Comparison of ENCODE assay signal across 9 cellular contexts in the genomic region with DNA sequence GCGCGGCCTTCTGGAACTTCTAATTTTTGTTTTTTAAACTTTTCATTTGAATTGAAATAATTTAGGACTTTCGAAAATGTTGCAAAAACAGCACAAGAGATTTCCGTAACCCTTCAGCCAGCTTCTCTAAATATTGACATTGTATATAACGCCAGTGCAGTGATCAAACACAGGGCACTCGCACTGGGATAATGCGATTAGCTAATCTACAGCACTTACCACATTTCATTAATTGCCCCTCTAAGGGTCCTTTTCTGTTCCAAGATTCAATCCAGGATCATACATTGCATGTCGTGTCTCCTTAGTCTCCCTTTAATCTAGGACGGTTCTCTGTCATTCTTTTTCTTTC. TPM values are rescaled to one million over a fixed set of nuclear protein-coding genes. Genes with fewer than 3 reads are reported as not detected.
A peak's percentile ranks its signal among the peaks of the same experiment; 100 is the strongest.
DNase-seq lines count a peak whose midpoint lies in the region; ATAC-seq and TF ChIP-seq lines count a peak whose summit lies in the region.
"Had no signal": no experiment of that assay in that cellular context is flagged by ENCODE, and none has a peak within 500 bp of the region (broad histone marks: within the 10 kb centered on the region; RNA-seq: fewer than 3 reads in every experiment).

No MANE protein-coding gene starts in this region.

- peak overlapping the region; percentile 82 for H3K4me3 ChIP-seq in hepatocyte

- TF ChIP-seq CTCF in hepatocyte (IDR thresholded peaks at IDR 0.05; ENCODE audit: poor library complexity): no peak

- peaks cover 11% of the 10 kb centered on the region for H3K4me1 ChIP-seq in hepatocyte (ENCODE audit: insufficient read depth)

- H3K9me3 Mint-ChIP-seq in stimulated activated memory B cell treated with anti-CD40 and anti-IgM and Interleukin-4, amounts not matched to agents 10 μg/mL and 1 μg/mL and 100 μg/mL, for 72 hours: no peaks in the 10 kb centered on the region

- H3K4me1 Mint-ChIP-seq in T-helper 17 cell: peaks cover 10% of the 10 kb centered on the region
- H3K4me1 Mint-ChIP-seq in stimulated activated memory B cell treated with anti-CD40 and anti-IgM and Interleukin-4, amounts not matched to agents 10 μg/mL and 1 μg/mL and 100 μg/mL, for 72 hours: peaks cover 28% of the 10 kb centered on the region

- H3K9me3 ChIP-seq in T-helper 17 cell (ENCODE audit: control insufficient read depth, low read length, poor library complexity, severe bottlenecking) (no peaks in the 10 kb centered on the region), hepatocyte (ENCODE audit: low read depth) (no peaks in the 10 kb centered on the region)

- 25% methylated on average over 9 of the region's 9 CpGs for WGBS in hepatocyte (ENCODE audit: low lambda C conversion rate, missing lambda C conversion rate)

- H2AFZ ChIP-seq in hepatocyte: peak overlapping the region; percentile 98

- peaks cover 16% of the 10 kb centered on the region for H3K27me3 Mint-ChIP-seq in T-helper 17 cell
- H3K27me3 Mint-ChIP-seq in stimulated activated memory B cell treated with anti-CD40 and anti-IgM and Interleukin-4, amounts not matched to agents 10 μg/mL and 1 μg/mL and 100 μg/mL, for 72 hours: peaks cover 21% of the 10 kb centered on the region

- H3K79me2 ChIP-seq in hepatocyte: peaks cover 10% of the 10 kb centered on the region

- H4K20me1 ChIP-seq in hepatocyte (ENCODE audit: insufficient read depth, poor library complexity, severe bottlenecking): no peaks in the 10 kb centered on the region

- no peaks in the 10 kb centered on the region for H3K9me2 ChIP-seq in hepatocyte (replicated peaks; ENCODE audit: insufficient read depth)

- no peak overlapping the region for H3K27ac Mint-ChIP-seq in T-helper 17 cell
- peak overlapping the region; percentile 65 for H3K27ac Mint-ChIP-seq in stimulated activated memory B cell treated with anti-CD40 and anti-IgM and Interleukin-4, amounts not matched to agents 10 μg/mL and 1 μg/mL and 100 μg/mL, for 72 hours

- peak overlapping the region; percentile 81 for H3K4me3 Mint-ChIP-seq in T-helper 17 cell
- peak overlapping the region; percentile 68 for H3K4me3 Mint-ChIP-seq in stimulated activated memory B cell treated with anti-CD40 and anti-IgM and Interleukin-4, amounts not matched to agents 10 μg/mL and 1 μg/mL and 100 μg/mL, for 72 hours

- DNase-seq in NCI-H2029 (lab: John Stamatoyannopoulos, UW): peak; percentile 50
- DNase-seq in NCI-H2029 treated with DMSO at 0.1 percent for 48 hours (lab: John Stamatoyannopoulos, UW): no peak
- DNase-seq in T-helper 17 cell: no peak
- no peak for DNase-seq in hepatocyte (ENCODE audit: low spot score)
- no peak for DNase-seq in nucleus accumbens (lab: John Stamatoyannopoulos, UW)
- DNase-seq in HUDEP-2 (lab: John Stamatoyannopoulos, UW; ENCODE audit: unreplicated experiment in 76 of 76): no peak
- DNase-seq in AG08395 (ENCODE audit: low spot score): no peak

- no peak for ATAC-seq in T-helper 17 cell
- no peak for ATAC-seq in stimulated activated memory B cell treated with anti-CD40 and anti-IgM and Interleukin-4, amounts not matched to agents 10 μg/mL and 1 μg/mL and 100 μg/mL, for 72 hours

- H3K36me3 ChIP-seq in hepatocyte (replicated peaks; ENCODE audit: insufficient read depth, low read depth): no peaks in the 10 kb centered on the region
- H3K36me3 ChIP-seq: BLaER1 had no signal

- H3K36me3 Mint-ChIP-seq in T-helper 17 cell (ENCODE audit: low read depth): peaks cover 7% of the 10 kb centered on the region
- H3K36me3 Mint-ChIP-seq in stimulated activated memory B cell treated with anti-CD40 and anti-IgM and Interleukin-4, amounts not matched to agents 10 μg/mL and 1 μg/mL and 100 μg/mL, for 72 hours: peaks cover 39% of the 10 kb centered on the region

- H3K27ac ChIP-seq in hepatocyte: peak overlapping the region; percentile 91
- H3K27ac ChIP-seq: BLaER1 had no signal

- peak overlapping the region; percentile 92 for H3K4me2 ChIP-seq in hepatocyte

- no peaks in the 10 kb centered on the region for H3K27me3 ChIP-seq in hepatocyte

RNA-seq across cellular contexts. Expression of a gene that starts 0.3 kb away (rescaled TPM):
- total RNA-seq in T-helper 17 cell (1 to 10 TPM; 1.5 to 3.0 TPM), hepatocyte (25.2 and 26.0 TPM in 2 replicates)
- polyA plus RNA-seq in hepatocyte: 6.0 and 7.1 TPM in 2 replicates
